31 cellular contexts compared by ENCODE assay signal in genomic region chr3:19531426-19531825, GRCh38.
"Had no signal": no experiment of that assay in that cellular context is flagged by ENCODE, and none has a peak within 500 bp of the region (broad histone marks: within the 10 kb centered on the region; RNA-seq: fewer than 3 reads in every experiment).

No MANE protein-coding gene starts in this region.

- H3K4me3 Mint-ChIP-seq: activated CD4-positive, alpha-beta T cell treated with anti-CD3 and anti-CD28 coated beads, Interleukin-2, amount 10 ng/mL, durations not matched to agents 7 days and 5 days; activated CD8-positive, alpha-beta T cell treated with anti-CD3 and anti-CD28 coated beads for 36 hours; activated naive CD4-positive, alpha-beta T cell treated with anti-CD3 and anti-CD28 coated beads for 36 hours; activated naive CD4-positive, alpha-beta T cell treated with anti-CD3 and anti-CD28 coated beads, Interleukin-2, amount 50 U/mL, for 24 hours; activated naive CD8-positive, alpha-beta T cell treated with anti-CD3 and anti-CD28 coated beads for 36 hours; activated naive CD8-positive, alpha-beta T cell treated with anti-CD3 and anti-CD28 coated beads, Interleukin-2, amount 50 U/mL, for 24 hours; activated T-helper 1 cell treated with anti-CD3 and anti-CD28 coated beads, Interleukin-12 subunit alpha, Interleukin-12 subunit beta, Interleukin-2, Interleukin-4 antibody, amounts not matched to agents 30 ng/mL and 10 ng/mL and 1 ng/mL, durations not matched to agents 14 hours and 24 hours and 36 hours; dendritic cell treated with granulocyte-macrophage colony-stimulating factor and Interleukin-4, amounts not matched to agents 40 ng/mL and 50 ng/mL, for 4 days; T-helper 17 cell had no signal

- H3K4me3 ChIP-seq: adrenal gland, body of pancreas, coronary artery, dorsolateral prefrontal cortex, esophagus muscularis mucosa, gastrocnemius medialis, heart right ventricle, hepatocyte had no signal

- H3K27me3 Mint-ChIP-seq: activated CD4-positive, alpha-beta T cell treated with anti-CD3 and anti-CD28 coated beads, Interleukin-2, amount 10 ng/mL, durations not matched to agents 7 days and 5 days; activated CD8-positive, alpha-beta T cell treated with anti-CD3 and anti-CD28 coated beads for 36 hours; activated naive CD8-positive, alpha-beta T cell treated with anti-CD3 and anti-CD28 coated beads for 36 hours; activated naive CD8-positive, alpha-beta T cell treated with anti-CD3 and anti-CD28 coated beads, Interleukin-2, amount 50 U/mL, for 24 hours; dendritic cell treated with granulocyte-macrophage colony-stimulating factor and Interleukin-4, amounts not matched to agents 40 ng/mL and 50 ng/mL, for 4 days; T-helper 17 cell had no signal

- H2AFZ ChIP-seq: hepatocyte had no signal

- H3K27me3 ChIP-seq: adrenal gland, body of pancreas, dorsolateral prefrontal cortex, esophagus muscularis mucosa, foreskin keratinocyte, gastrocnemius medialis, heart right ventricle, hepatocyte had no signal

- H3K9me3 ChIP-seq: adrenal gland, body of pancreas, esophagus muscularis mucosa, gastrocnemius medialis, heart right ventricle had no signal

- H3K9me3 Mint-ChIP-seq: activated CD4-positive, alpha-beta T cell treated with anti-CD3 and anti-CD28 coated beads, Interleukin-2, amount 10 ng/mL, durations not matched to agents 7 days and 5 days; activated CD8-positive, alpha-beta T cell treated with anti-CD3 and anti-CD28 coated beads for 36 hours; activated naive CD4-positive, alpha-beta T cell treated with anti-CD3 and anti-CD28 coated beads for 36 hours; activated naive CD4-positive, alpha-beta T cell treated with anti-CD3 and anti-CD28 coated beads, Interleukin-2, amount 50 U/mL, for 24 hours; activated naive CD8-positive, alpha-beta T cell treated with anti-CD3 and anti-CD28 coated beads for 36 hours; activated naive CD8-positive, alpha-beta T cell treated with anti-CD3 and anti-CD28 coated beads, Interleukin-2, amount 50 U/mL, for 24 hours; activated T-helper 1 cell treated with anti-CD3 and anti-CD28 coated beads, Interleukin-12 subunit alpha, Interleukin-12 subunit beta, Interleukin-2, Interleukin-4 antibody, amounts not matched to agents 30 ng/mL and 10 ng/mL and 1 ng/mL, durations not matched to agents 14 hours and 24 hours and 36 hours; activated T-helper 2 cell treated with anti-CD3 and anti-CD28 coated beads, Interferon-gamma antibody, Interleukin-2, Interleukin-4, amounts not matched to agents 10 μg/mL and 5 μg/mL and 100 μg/mL, durations not matched to agents 14 hours and 24 hours and 36 hours; dendritic cell treated with granulocyte-macrophage colony-stimulating factor and Interleukin-4, amounts not matched to agents 40 ng/mL and 50 ng/mL, for 4 days had no signal

- H3K27ac ChIP-seq: adrenal gland, body of pancreas, coronary artery, dorsolateral prefrontal cortex, esophagus muscularis mucosa, foreskin keratinocyte, gastrocnemius medialis, heart right ventricle, hepatocyte had no signal

- H3K27ac Mint-ChIP-seq: activated CD4-positive, alpha-beta T cell treated with anti-CD3 and anti-CD28 coated beads, Interleukin-2, amount 10 ng/mL, durations not matched to agents 7 days and 5 days; activated CD8-positive, alpha-beta T cell treated with anti-CD3 and anti-CD28 coated beads for 36 hours; activated naive CD4-positive, alpha-beta T cell treated with anti-CD3 and anti-CD28 coated beads for 36 hours; activated naive CD4-positive, alpha-beta T cell treated with anti-CD3 and anti-CD28 coated beads, Interleukin-2, amount 50 U/mL, for 24 hours; activated naive CD8-positive, alpha-beta T cell treated with anti-CD3 and anti-CD28 coated beads for 36 hours; activated naive CD8-positive, alpha-beta T cell treated with anti-CD3 and anti-CD28 coated beads, Interleukin-2, amount 50 U/mL, for 24 hours; activated T-helper 1 cell treated with anti-CD3 and anti-CD28 coated beads, Interleukin-12 subunit alpha, Interleukin-12 subunit beta, Interleukin-2, Interleukin-4 antibody, amounts not matched to agents 30 ng/mL and 10 ng/mL and 1 ng/mL, durations not matched to agents 14 hours and 24 hours and 36 hours; activated T-helper 2 cell treated with anti-CD3 and anti-CD28 coated beads, Interferon-gamma antibody, Interleukin-2, Interleukin-4, amounts not matched to agents 10 μg/mL and 5 μg/mL and 100 μg/mL, durations not matched to agents 14 hours and 24 hours and 36 hours; dendritic cell treated with granulocyte-macrophage colony-stimulating factor and Interleukin-4, amounts not matched to agents 40 ng/mL and 50 ng/mL, for 4 days; T-helper 17 cell had no signal

- H3K79me2 ChIP-seq: hepatocyte had no signal

- H3K4me1 ChIP-seq: adrenal gland, body of pancreas, esophagus muscularis mucosa, foreskin keratinocyte, gastrocnemius medialis, heart right ventricle had no signal

- H3K4me2 ChIP-seq: hepatocyte had no signal

- H3K36me3 Mint-ChIP-seq: activated naive CD4-positive, alpha-beta T cell treated with anti-CD3 and anti-CD28 coated beads, Interleukin-2, amount 50 U/mL, for 24 hours; activated naive CD8-positive, alpha-beta T cell treated with anti-CD3 and anti-CD28 coated beads for 36 hours had no signal

- ATAC-seq: activated CD8-positive, alpha-beta T cell treated with anti-CD3 and anti-CD28 coated beads for 36 hours; activated naive CD8-positive, alpha-beta T cell treated with anti-CD3 and anti-CD28 coated beads, Interleukin-2, amount 50 U/mL, for 24 hours; body of pancreas; foreskin keratinocyte; gastrocnemius medialis; heart right ventricle; T-helper 17 cell had no signal

- H3K36me3 ChIP-seq: adrenal gland, esophagus muscularis mucosa, gastrocnemius medialis, heart right ventricle had no signal

- DNase-seq: activated CD4-positive, alpha-beta T cell treated with anti-CD3 and anti-CD28 coated beads for 1 hour; activated CD4-positive, alpha-beta T cell treated with anti-CD3 and anti-CD28 coated beads for 4 hours; activated CD4-positive, alpha-beta T cell treated with anti-CD3 and anti-CD28 coated beads, Interleukin-2, amount 10 ng/mL, durations not matched to agents 7 days and 5 days; activated CD4-positive, alpha-beta T cell treated with anti-CD3 and anti-CD28 coated beads, Interleukin-2, amount 50 U/mL, for 4 hours; activated CD8-positive, alpha-beta memory T cell treated with anti-CD3 and anti-CD28 coated beads for 24 hours; activated CD8-positive, alpha-beta T cell treated with anti-CD3 and anti-CD28 coated beads for 36 hours; activated effector memory CD4-positive, alpha-beta T cell treated with anti-CD3 and anti-CD28 coated beads, Interleukin-2, amount 50 U/mL, for 16 hours; activated naive CD4-positive, alpha-beta T cell treated with anti-CD3 and anti-CD28 coated beads for 36 hours; activated naive CD8-positive, alpha-beta T cell treated with anti-CD3 and anti-CD28 coated beads for 36 hours; activated naive CD8-positive, alpha-beta T cell treated with anti-CD3 and anti-CD28 coated beads, Interleukin-2, amount 50 U/mL, for 24 hours; activated T-cell treated with anti-CD3 and anti-CD28 coated beads, Interleukin-2, amount 50 U/mL, for 48 hours; adrenal gland; amygdala; aorta; body of pancreas; cerebellar nuclear complex; effector memory CD4-positive, alpha-beta T cell; erythroblast; foreskin keratinocyte; gastrocnemius medialis; heart right ventricle; T-helper 1 cell; T-helper 17 cell had no signal

- H3K4me1 Mint-ChIP-seq: activated CD4-positive, alpha-beta T cell treated with anti-CD3 and anti-CD28 coated beads, Interleukin-2, amount 10 ng/mL, durations not matched to agents 7 days and 5 days; activated naive CD4-positive, alpha-beta T cell treated with anti-CD3 and anti-CD28 coated beads, Interleukin-2, amount 50 U/mL, for 24 hours; activated naive CD8-positive, alpha-beta T cell treated with anti-CD3 and anti-CD28 coated beads for 36 hours; T-helper 17 cell had no signal
